Comparison of ENCODE assay signal across 9 cellular contexts in genomic region chr2:26462511-26463251, GRCh38. TPM values are rescaled to one million over a fixed set of nuclear protein-coding genes. Genes with fewer than 3 reads are reported as not detected.
DNase-seq lines count a peak whose midpoint lies in the region; ATAC-seq, FAIRE-seq and TF ChIP-seq lines count a peak whose summit lies in the region.
"Had no signal": no experiment of that assay in that cellular context is flagged by ENCODE, and none has a peak within 500 bp of the region (broad histone marks: within the 10 kb centered on the region; RNA-seq: fewer than 3 reads in every experiment).

No MANE protein-coding gene starts in this region.

- DNase-seq in BE2C (peak; percentile 68), H54 (ENCODE audit: insufficient read length, low spot score) (peak; percentile 76), NOMO-1 treated with DMSO at 0.1 percent for 48 hours (lab: John Stamatoyannopoulos, UW; ENCODE audit: unreplicated experiment) (peak; percentile 22), erythroblast (lab: John Stamatoyannopoulos, UW) (peak; percentile 29 to 68), pancreas (peak in 5 of 6 donors; percentile 50 to 79 (median 74))

- no peaks in the 10 kb centered on the region for H3K27me3 ChIP-seq in BE2C
- H3K27me3 ChIP-seq in pancreas = no peaks in the 10 kb centered on the region
- H3K27me3 ChIP-seq in gastroesophageal sphincter = no peaks in the 10 kb centered on the region

- no peak overlapping the region for H3K4me3 ChIP-seq in BE2C (ENCODE audit: low read depth, low read length)
- no peak overlapping the region for H3K4me3 ChIP-seq in pancreas
- H3K4me3 ChIP-seq in gastroesophageal sphincter = no peak overlapping the region

- H3K36me3 ChIP-seq in BE2C (no peaks in the 10 kb centered on the region), pancreas (no peaks in the 10 kb centered on the region), gastroesophageal sphincter (no peaks in the 10 kb centered on the region)

- H3K4me1 ChIP-seq in BE2C = no peaks in the 10 kb centered on the region
- no peaks in the 10 kb centered on the region for H3K4me1 ChIP-seq in pancreas
- H3K4me1 ChIP-seq in gastroesophageal sphincter = no peaks in the 10 kb centered on the region

- no peak overlapping the region for H3K27ac ChIP-seq in pancreas
- no peak overlapping the region for H3K27ac ChIP-seq in gastroesophageal sphincter

- TF ChIP-seq POLR2A in H54 (IDR thresholded peaks at IDR 0.05; ENCODE audit: low read depth, low read length) (no peak), erythroblast (IDR thresholded peaks at IDR 0.05; ENCODE audit: low read length) (no peak), gastroesophageal sphincter (IDR thresholded peaks at IDR 0.05) (no peak)

- ATAC-seq in pancreas = peak; percentile 85 to 97 (median 90)
- no peak for ATAC-seq in gastroesophageal sphincter
- ATAC-seq in HG03175 (IDR thresholded peaks at IDR 0.05; ENCODE audit: unreplicated experiment) = no peak
- no peak for ATAC-seq in GM19035 (IDR thresholded peaks at IDR 0.05; ENCODE audit: unreplicated experiment)

- 79% methylated on average over 14 of the region's 14 CpGs for WGBS in pancreas, 2 donors
- WGBS in gastroesophageal sphincter (ENCODE audit: low coverage in 1 of 2), 2 donors = 60 to 88% methylated on average over 2 to 12 of the region's 14 CpGs

- TF ChIP-seq CTCF in BE2C (IDR thresholded peaks at IDR 0.05; ENCODE audit: low read depth, low read length) (peak; percentile 83), pancreas (IDR thresholded peaks at IDR 0.05) (peak; percentile 27 to 50 (median 36)), gastroesophageal sphincter (IDR thresholded peaks at IDR 0.05) (peak in 1 of 4 experiments; percentile 25)

- FAIRE-seq in H54 (lab: Jason Lieb, UNC) (no peak), pancreas (lab: Jason Lieb, UNC) (no peak)

- intact Hi-C loops in pancreas (cut with DNase I) = no loop called here

- H3K9me3 ChIP-seq in BE2C (no peaks in the 10 kb centered on the region), pancreas (no peaks in the 10 kb centered on the region), gastroesophageal sphincter (no peaks in the 10 kb centered on the region)

- TF ChIP-seq EP300 in gastroesophageal sphincter (IDR thresholded peaks at IDR 0.05) = no peak

RNA-seq across cellular contexts. Expression of gene OTOF, which starts 15.2 kb away (rescaled TPM):
- 0.94 TPM for polyA plus RNA-seq in BE2C (2012; ENCODE audit: insufficient read depth, insufficient read length, low read depth)
- total RNA-seq in pancreas = under 1 TPM in 5 of 6 donors, not detected in 1; 0.09 to 0.26 (median 0.12) TPM
- polyA plus RNA-seq in pancreas = under 1 TPM; 0.07 to 0.19 TPM
- under 1 TPM in 2 of 4 donors, not detected in 2; under 0.01 to 0.35 TPM for total RNA-seq in gastroesophageal sphincter
- polyA plus RNA-seq: IgD-negative memory B cell had no signal

Comparison
In these comparisons a context has a peak if more than half of its experiments do, and no peak if none do; other contexts are left out.
1. DNase-seq: peak in every context shown above with its lines; median percentile 76 in H54; 74 in pancreas; 68 in BE2C; 48 in erythroblast; 22 in NOMO-1 treated with DMSO at 0.1 percent for 48 hours.
2. ATAC-seq: peak in pancreas (4 of 4); none in gastroesophageal sphincter (single experiment), HG03175 (single experiment) and GM19035 (single experiment).